In the genomic region with DNA sequence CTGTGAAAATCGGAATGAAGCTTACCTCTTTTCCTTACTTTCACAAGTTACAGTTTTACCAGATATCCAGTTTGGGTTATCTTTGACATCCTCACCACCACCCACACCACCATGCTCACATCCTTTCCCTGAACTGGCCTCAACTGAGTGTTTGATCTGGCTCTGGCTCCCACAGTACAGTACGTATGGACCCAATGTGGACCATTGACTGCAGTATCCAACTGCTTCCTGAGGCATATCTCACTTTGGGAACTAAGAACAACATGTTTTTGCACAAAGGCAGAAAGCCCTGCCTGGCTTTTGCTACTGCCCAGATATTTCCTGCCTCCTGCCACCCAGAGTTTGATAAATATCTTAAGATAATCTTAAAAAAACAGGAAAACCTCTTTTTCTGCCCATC, we compare ENCODE assay signal across 22 cellular contexts.
"Had no signal": no experiment of that assay in that cellular context is flagged by ENCODE, and none has a peak within 500 bp of the region (broad histone marks: within the 10 kb centered on the region; RNA-seq: fewer than 3 reads in every experiment).

No MANE protein-coding gene starts in this region.

- H3K9me3 ChIP-seq: breast epithelium, suprapubic skin, tibial artery, upper lobe of right lung had no signal

- H3K27ac ChIP-seq: breast epithelium, hepatocyte, neural progenitor cell, suprapubic skin, tibial artery, upper lobe of right lung had no signal

- H2AFZ ChIP-seq: hepatocyte, neural progenitor cell had no signal

- H3K9ac ChIP-seq: neural progenitor cell had no signal

- H3K4me2 ChIP-seq: hepatocyte, neural progenitor cell had no signal

- H3K4me1 ChIP-seq: breast epithelium, suprapubic skin, upper lobe of right lung had no signal

- H3K4me3 ChIP-seq: breast epithelium, hepatocyte, neural progenitor cell, suprapubic skin, tibial artery, upper lobe of right lung had no signal

- H3K79me2 ChIP-seq: hepatocyte had no signal

- H3K36me3 ChIP-seq: breast epithelium, neural progenitor cell, suprapubic skin, tibial artery, upper lobe of right lung had no signal

- DNase-seq: activated CD4-positive, alpha-beta memory T cell treated with anti-CD3 and anti-CD28 coated beads, Interleukin-2, amount 10 ng/mL, durations not matched to agents 7 days and 5 days; activated CD4-positive, alpha-beta T cell treated with anti-CD3 and anti-CD28 coated beads for 1 hour; activated CD4-positive, alpha-beta T cell treated with anti-CD3 and anti-CD28 coated beads, Interleukin-2, amount 10 ng/mL, durations not matched to agents 7 days and 5 days; activated naive CD8-positive, alpha-beta T cell treated with anti-CD3 and anti-CD28 coated beads, Interleukin-2, amount 50 U/mL, for 24 hours; activated T-cell treated with anti-CD3 and anti-CD28 coated beads, Interleukin-2, amount 50 U/mL, for 48 hours; amygdala; effector CD4-positive, alpha-beta T cell; glutamatergic neuron; left cardiac atrium; naive thymus-derived CD8-positive, alpha-beta T cell; right cardiac atrium; stimulated activated CD4-positive, alpha-beta T cell treated with anti-CD3 and anti-CD28 coated beads, Interleukin-15, amount 100 ng/mL, for 24 hours; stimulated activated CD4-positive, alpha-beta T cell treated with anti-CD3 and anti-CD28 coated beads, Interleukin-2, amount 100 ng/mL, for 24 hours; stimulated activated naive CD4-positive, alpha-beta T cell; T-helper 17 cell; T1000; tibial artery; upper lobe of right lung had no signal

- H3K27me3 ChIP-seq: breast epithelium, hepatocyte, neural progenitor cell, suprapubic skin, tibial artery, upper lobe of right lung had no signal

- ATAC-seq: activated naive CD8-positive, alpha-beta T cell treated with anti-CD3 and anti-CD28 coated beads, Interleukin-2, amount 50 U/mL, for 24 hours; left cardiac atrium; naive thymus-derived CD8-positive, alpha-beta T cell; right cardiac atrium; T-helper 17 cell; upper lobe of right lung had no signal
